8 cellular contexts compared by ENCODE assay signal in the genomic region with DNA sequence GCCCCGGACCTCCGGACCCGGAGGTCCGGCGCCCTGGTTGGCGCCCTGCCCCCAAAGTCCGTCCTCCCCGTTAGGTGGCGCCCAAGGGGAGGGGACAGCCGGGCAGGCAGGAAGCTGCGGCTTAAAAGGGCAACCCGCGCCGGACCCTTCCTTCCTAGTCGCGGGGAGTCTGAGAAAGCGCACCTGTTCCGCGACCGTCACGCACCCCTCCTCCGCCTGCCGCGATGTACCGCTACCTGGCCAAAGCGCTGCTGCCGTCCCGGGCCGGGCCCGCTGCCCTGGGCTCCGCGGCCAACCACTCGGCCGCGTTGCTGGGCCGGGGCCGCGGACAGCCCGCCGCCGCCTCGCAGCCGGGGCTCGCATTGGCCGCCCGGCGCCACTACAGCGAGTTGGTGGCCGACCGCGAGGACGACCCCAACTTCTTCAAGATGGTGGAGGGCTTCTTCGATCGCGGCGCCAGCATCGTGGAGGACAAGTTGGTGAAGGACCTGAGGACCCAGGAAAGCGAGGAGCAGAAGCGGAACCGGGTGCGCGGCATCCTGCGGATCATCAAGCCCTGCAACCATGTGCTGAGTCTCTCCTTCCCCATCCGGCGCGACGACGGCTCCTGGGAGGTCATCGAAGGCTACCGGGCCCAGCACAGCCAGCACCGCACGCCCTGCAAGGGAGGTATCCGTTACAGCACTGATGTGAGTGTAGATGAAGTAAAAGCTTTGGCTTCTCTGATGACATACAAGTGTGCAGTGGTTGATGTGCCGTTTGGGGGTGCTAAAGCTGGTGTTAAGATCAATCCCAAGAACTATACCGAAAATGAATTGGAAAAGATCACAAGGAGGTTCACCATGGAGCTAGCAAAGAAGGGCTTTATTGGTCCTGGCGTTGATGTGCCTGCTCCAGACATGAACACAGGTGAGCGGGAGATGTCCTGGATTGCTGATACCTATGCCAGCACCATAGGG. TPM values are rescaled to one million over a fixed set of nuclear protein-coding genes. Genes with fewer than 3 reads are reported as not detected.
A peak's percentile ranks its signal among the peaks of the same experiment; 100 is the strongest.
DNase-seq lines count a peak whose midpoint lies in the region; ATAC-seq and TF ChIP-seq lines count a peak whose summit lies in the region.
"Not testable (repeated sequence)": the region's sequence is repeated elsewhere in the genome, so short reads cannot be mapped to it uniquely, and the experiment has no call there.

A gene (plus strand): TSS at position 150 of the 959 bp plus-strand sequence. CDS start 75 bp downstream, at position 225.

- peak within 1 kb of the TSS; percentile 34 to 83 for H3K4me3 Mint-ChIP-seq in CD14-positive monocyte
- H3K4me3 Mint-ChIP-seq in activated naive CD8-positive, alpha-beta T cell treated with anti-CD3 and anti-CD28 coated beads, Interleukin-2, amount 50 U/mL, for 24 hours; naive thymus-derived CD8-positive, alpha-beta T cell; stimulated activated memory B cell treated with anti-CD40 and anti-IgM and Interleukin-4, amounts not matched to agents 10 μg/mL and 1 μg/mL and 100 μg/mL, for 72 hours: not testable (repeated sequence)

- POLR2A ChIA-PET in naive thymus-derived CD8-positive, alpha-beta T cell (lab: Charles Lee): not testable (repeated sequence)

- peaks cover 11 to 20% (median 18%) of the 10 kb centered on the region in 3 donors for H3K27me3 Mint-ChIP-seq in CD14-positive monocyte (ENCODE audit: low read depth in 3 of 3)
- peaks cover 25% of the 10 kb centered on the region for H3K27me3 Mint-ChIP-seq in activated naive CD8-positive, alpha-beta T cell treated with anti-CD3 and anti-CD28 coated beads, Interleukin-2, amount 50 U/mL, for 24 hours
- H3K27me3 Mint-ChIP-seq in naive thymus-derived CD8-positive, alpha-beta T cell: peaks cover 4 to 26% (median 23%) of the 10 kb centered on the region in 5 donors
- H3K27me3 Mint-ChIP-seq in stimulated activated memory B cell treated with anti-CD40 and anti-IgM and Interleukin-4, amounts not matched to agents 10 μg/mL and 1 μg/mL and 100 μg/mL, for 72 hours: peaks cover 18% of the 10 kb centered on the region

- not testable (repeated sequence) for DNase-seq in CD14-positive monocyte (ENCODE audit: low spot score); naive thymus-derived CD8-positive, alpha-beta T cell
- peak; percentile 3 for DNase-seq in NCI-H524 treated with DMSO at 0.1 percent for 48 hours (lab: John Stamatoyannopoulos, UW)
- peak; percentile 1 for DNase-seq in activated naive CD8-positive, alpha-beta T cell treated with anti-CD3 and anti-CD28 coated beads, Interleukin-2, amount 50 U/mL, for 24 hours
- peak; percentile 39 to 43 for DNase-seq in erythroblast (lab: John Stamatoyannopoulos, UW)

- TF ChIP-seq CTCF in CD14-positive monocyte (IDR thresholded peaks at IDR 0.05): not testable (repeated sequence)

- H3K4me1 Mint-ChIP-seq in CD14-positive monocyte; activated naive CD8-positive, alpha-beta T cell treated with anti-CD3 and anti-CD28 coated beads, Interleukin-2, amount 50 U/mL, for 24 hours; naive thymus-derived CD8-positive, alpha-beta T cell; stimulated activated memory B cell treated with anti-CD40 and anti-IgM and Interleukin-4, amounts not matched to agents 10 μg/mL and 1 μg/mL and 100 μg/mL, for 72 hours: not testable (repeated sequence)

- peak within 1 kb of the TSS; percentile 4 for H3K4me3 ChIP-seq in iPS-11a (ENCODE audit: low read depth, low read length)

- not testable (repeated sequence) for TF ChIP-seq POLR2A in erythroblast (IDR thresholded peaks at IDR 0.05; ENCODE audit: low read length)

- intact Hi-C loops in CD14-positive monocyte (cut with micrococcal nuclease): not testable (repeated sequence)

- H3K36me3 Mint-ChIP-seq in CD14-positive monocyte; activated naive CD8-positive, alpha-beta T cell treated with anti-CD3 and anti-CD28 coated beads, Interleukin-2, amount 50 U/mL, for 24 hours (ENCODE audit: low read depth); naive thymus-derived CD8-positive, alpha-beta T cell; stimulated activated memory B cell treated with anti-CD40 and anti-IgM and Interleukin-4, amounts not matched to agents 10 μg/mL and 1 μg/mL and 100 μg/mL, for 72 hours: not testable (repeated sequence)

- peaks cover 0 to 12% (median 6%) of the 10 kb centered on the region in 7 donors for H3K9me3 Mint-ChIP-seq in CD14-positive monocyte
- not testable (repeated sequence) for H3K9me3 Mint-ChIP-seq in activated naive CD8-positive, alpha-beta T cell treated with anti-CD3 and anti-CD28 coated beads, Interleukin-2, amount 50 U/mL, for 24 hours; stimulated activated memory B cell treated with anti-CD40 and anti-IgM and Interleukin-4, amounts not matched to agents 10 μg/mL and 1 μg/mL and 100 μg/mL, for 72 hours
- peaks cover 0 to 18% (median 4%) of the 10 kb centered on the region in 9 donors for H3K9me3 Mint-ChIP-seq in naive thymus-derived CD8-positive, alpha-beta T cell

- peak within 1 kb of the TSS in 1 of 7 donors; percentile 42 for H3K27ac Mint-ChIP-seq in CD14-positive monocyte
- not testable (repeated sequence) for H3K27ac Mint-ChIP-seq in activated naive CD8-positive, alpha-beta T cell treated with anti-CD3 and anti-CD28 coated beads, Interleukin-2, amount 50 U/mL, for 24 hours; naive thymus-derived CD8-positive, alpha-beta T cell; stimulated activated memory B cell treated with anti-CD40 and anti-IgM and Interleukin-4, amounts not matched to agents 10 μg/mL and 1 μg/mL and 100 μg/mL, for 72 hours

- peak; percentile 68 for ATAC-seq in GM19463 (IDR thresholded peaks at IDR 0.05; ENCODE audit: unreplicated experiment)
- peak; percentile 43 for ATAC-seq in activated naive CD8-positive, alpha-beta T cell treated with anti-CD3 and anti-CD28 coated beads, Interleukin-2, amount 50 U/mL, for 24 hours
- ATAC-seq in naive thymus-derived CD8-positive, alpha-beta T cell: peak; percentile 50 to 70
- peak; percentile 47 for ATAC-seq in stimulated activated memory B cell treated with anti-CD40 and anti-IgM and Interleukin-4, amounts not matched to agents 10 μg/mL and 1 μg/mL and 100 μg/mL, for 72 hours

RNA-seq across cellular contexts. Expression of the gene that starts here (rescaled TPM):
- under 1 TPM; 0.47 to 0.55 TPM for polyA plus RNA-seq in CD14-positive monocyte
- under 1 TPM; 0.23 to 0.52 TPM for total RNA-seq in naive thymus-derived CD8-positive, alpha-beta T cell
- polyA plus RNA-seq in naive thymus-derived CD8-positive, alpha-beta T cell: under 1 TPM; 0.32 to 0.60 (median 0.35) TPM

Comparison
In these comparisons a context has a peak if more than half of its experiments do, and no peak if none do; other contexts are left out.
1. Peak in ATAC-seq in naive thymus-derived CD8-positive, alpha-beta T cell; RNA of the gene not detected or under 1 TPM.